In genomic region chr7:51123322-51124021, GRCh38 we compare ENCODE assay signal across 8 cellular contexts.
DNase-seq lines count a peak whose midpoint lies in the region; ATAC-seq lines count a peak whose summit lies in the region.

No MANE protein-coding gene starts in this region.

- intact Hi-C loops in posterior cingulate gyrus (cut with DNase I): loop anchor here (5.0 kb wide), 1 partner anchor 36 kb away; no protein-coding TSS in a partner anchor

- peak overlapping the region; percentile 81 for H3K27ac ChIP-seq in cingulate gyrus (ENCODE audit: low read depth, low read length)

- peak; percentile 79 for DNase-seq in T1000 (lab: John Stamatoyannopoulos, UW)
- peak; percentile 44 to 93 (median 56) for DNase-seq in posterior cingulate gyrus
- DNase-seq in NCI-H1930 (lab: John Stamatoyannopoulos, UW): no peak
- no peak for DNase-seq in DMS153 treated with DMSO at 0.1 percent for 48 hours (lab: John Stamatoyannopoulos, UW; ENCODE audit: unreplicated experiment)

- ATAC-seq in GM18858 (IDR thresholded peaks at IDR 0.05; ENCODE audit: unreplicated experiment): peak; percentile 68
- no peak for ATAC-seq in GM21619 (IDR thresholded peaks at IDR 0.05; ENCODE audit: unreplicated experiment)
- ATAC-seq in GM19452 (IDR thresholded peaks at IDR 0.05; ENCODE audit: unreplicated experiment): no peak

Comparison
In these comparisons a context has a peak if more than half of its experiments do, and no peak if none do; other contexts are left out.
1. DNase-seq: peak in T1000 (single experiment) and posterior cingulate gyrus (10 of 10); none in NCI-H1930 (0 of 2) and DMS153 treated with DMSO at 0.1 percent for 48 hours (single experiment).